In genomic region chr1:180954766-180955165, GRCh38 we compare ENCODE assay signal across 9 cellular contexts. TPM values are rescaled to one million over a fixed set of nuclear protein-coding genes. Genes with fewer than 3 reads are reported as not detected.
DNase-seq lines count a peak whose midpoint lies in the region; ATAC-seq and TF ChIP-seq lines count a peak whose summit lies in the region.
"Had no signal": no experiment of that assay in that cellular context is flagged by ENCODE, and none has a peak within 500 bp of the region (broad histone marks: within the 10 kb centered on the region; RNA-seq: fewer than 3 reads in every experiment).

No MANE protein-coding gene starts in this region.

- peak overlapping the region; percentile 61 to 82 (median 72) for H3K4me3 ChIP-seq in Peyer's patch
- H3K4me3 ChIP-seq in esophagus squamous epithelium: peak overlapping the region in 2 of 4 donors; percentile 62 to 80
- H3K4me3 ChIP-seq in gastrocnemius medialis: no peak overlapping the region

- H3K9me3 ChIP-seq in Peyer's patch: no peaks in the 10 kb centered on the region
- no peaks in the 10 kb centered on the region for H3K9me3 ChIP-seq in esophagus squamous epithelium
- no peaks in the 10 kb centered on the region for H3K9me3 ChIP-seq in gastrocnemius medialis

- WGBS in esophagus squamous epithelium, 2 donors: 90 to 97% methylated on average over 10 to 12 of the region's 12 CpGs

- H3K27ac ChIP-seq in Peyer's patch (peak overlapping the region in 3 of 4 donors; percentile 55 to 71 (median 68)), esophagus squamous epithelium (peak overlapping the region in 3 of 4 donors; percentile 53 to 81 (median 72)), gastrocnemius medialis (peak overlapping the region; percentile 67 to 77 (median 72))

- in situ Hi-C loops in gastrocnemius medialis (cut with MboI; ENCODE audit: low sequenced_read_pairs in 4 of 4): no loop called here

- no peak for TF ChIP-seq CTCF in Calu3 (IDR thresholded peaks at IDR 0.05; ENCODE audit: unreplicated experiment)
- no peak for TF ChIP-seq CTCF in Peyer's patch (IDR thresholded peaks at IDR 0.05)
- TF ChIP-seq CTCF in esophagus squamous epithelium (IDR thresholded peaks at IDR 0.05): no peak
- TF ChIP-seq CTCF in gastrocnemius medialis (IDR thresholded peaks at IDR 0.05 in 4 of 5, conservative IDR thresholded peaks at IDR 0.05 in 1 of 5): no peak

- TF ChIP-seq POLR2A in Peyer's patch (IDR thresholded peaks at IDR 0.05): no peak
- no peak for TF ChIP-seq POLR2A in esophagus squamous epithelium (IDR thresholded peaks at IDR 0.05)
- TF ChIP-seq POLR2A in gastrocnemius medialis (IDR thresholded peaks at IDR 0.05): no peak
- no peak for TF ChIP-seq POLR2A in erythroblast (IDR thresholded peaks at IDR 0.05; ENCODE audit: low read length)

- H3K36me3 ChIP-seq in Peyer's patch: no peaks in the 10 kb centered on the region
- H3K36me3 ChIP-seq in esophagus squamous epithelium: peaks cover 0 to 42% (median 0%) of the 10 kb centered on the region in 3 donors
- H3K36me3 ChIP-seq in gastrocnemius medialis: no peaks in the 10 kb centered on the region

- BruUV-seq in Calu3 (replicated peaks; lab: Mats Ljungman, UMichigan): no TSS peak

- H3K36me3 Mint-ChIP-seq in Calu3 (ENCODE audit: insufficient read depth, unreplicated experiment): peaks cover 9% of the 10 kb centered on the region

- no peaks in the 10 kb centered on the region for H3K27me3 ChIP-seq in Peyer's patch
- H3K27me3 ChIP-seq in esophagus squamous epithelium: no peaks in the 10 kb centered on the region
- no peaks in the 10 kb centered on the region for H3K27me3 ChIP-seq in gastrocnemius medialis

- H3K27ac Mint-ChIP-seq in Calu3 (ENCODE audit: unreplicated experiment): no peak overlapping the region

- peaks cover 0 to 8% (median 3%) of the 10 kb centered on the region in 4 donors for H3K4me1 ChIP-seq in Peyer's patch
- peaks cover 9 to 59% (median 32%) of the 10 kb centered on the region in 3 donors for H3K4me1 ChIP-seq in esophagus squamous epithelium
- H3K4me1 ChIP-seq in gastrocnemius medialis: peaks cover 29 to 43% of the 10 kb centered on the region in 2 donors

- peak overlapping the region; percentile 66 for H3K4me3 Mint-ChIP-seq in Calu3 (ENCODE audit: low read depth, unreplicated experiment)

- intact Hi-C loops in Calu3 (cut with micrococcal nuclease; ENCODE audit: unreplicated experiment): loop anchor here (5.0 kb wide), 1 partner anchor 213 kb away; no protein-coding TSS in a partner anchor
- intact Hi-C loops in esophagus squamous epithelium (cut with DNase I): no loop called here
- intact Hi-C loops in gastrocnemius medialis (cut with DNase I; ENCODE audit: low total_unique reads): loop anchor here (2.0 to 10.0 kb wide), 4 partner anchors 14 to 450 kb away; partner anchors contain the start of gene ACBD6

- no peaks in the 10 kb centered on the region for H3K27me3 Mint-ChIP-seq in Calu3 (ENCODE audit: unreplicated experiment)

- peaks cover 8% of the 10 kb centered on the region for H3K4me1 Mint-ChIP-seq in Calu3 (ENCODE audit: low read depth, unreplicated experiment)

- CTCF ChIA-PET in Calu3 (lab: Charles Lee): interaction anchor here (0.6 kb wide), 1 partner anchor 128 kb away, joined by 5 read pairs; no protein-coding TSS in a partner anchor

- ATAC-seq in gastrocnemius medialis (no peak), HG03025 (IDR thresholded peaks at IDR 0.05; ENCODE audit: low FRiP score, unreplicated experiment) (no peak), GM21786 (IDR thresholded peaks at IDR 0.05; ENCODE audit: unreplicated experiment) (no peak)

- DNase-seq in Calu3 (no peak), Peyer's patch (no peak), esophagus squamous epithelium (lab: John Stamatoyannopoulos, UW) (no peak), gastrocnemius medialis (no peak), erythroblast (lab: John Stamatoyannopoulos, UW) (no peak), activated gamma-delta T cell (lab: John Stamatoyannopoulos, UW) (no peak)
- DNase-seq: SHP77 treated with DMSO at 0.1 percent for 48 hours had no signal

- H3K9me3 Mint-ChIP-seq in Calu3 (ENCODE audit: low read depth, unreplicated experiment): no peaks in the 10 kb centered on the region

RNA-seq across cellular contexts. Expression of gene KIAA1614, which starts 42.1 kb away (rescaled TPM):
- total RNA-seq in Calu3 (2022) (0.19 and 0.27 TPM in 2 replicates), Peyer's patch (1 to 10 TPM in 3 of 4 donors, under 1 TPM in 1; 0.35 to 2.5 (median 1.7) TPM), esophagus squamous epithelium (1 to 10 TPM in 2 of 4 donors, under 1 TPM in 2; 0.66 to 7.6 (median 2.8) TPM), gastrocnemius medialis (1 to 10 TPM in 3 of 4 donors, under 1 TPM in 1; 0.51 to 3.3 (median 1.3) TPM)

Comparison
In these comparisons a context has a peak if more than half of its experiments do, and no peak if none do; other contexts are left out.
1. H3K4me3 ChIP-seq: peak in Peyer's patch (4 of 4); none in gastrocnemius medialis (0 of 4).
2. Peak in every context shown above with its lines, with median percentiles within 50 percentile points of each other: H3K27ac ChIP-seq.